Comparison of ENCODE assay signal across 10 cellular contexts in the genomic region with DNA sequence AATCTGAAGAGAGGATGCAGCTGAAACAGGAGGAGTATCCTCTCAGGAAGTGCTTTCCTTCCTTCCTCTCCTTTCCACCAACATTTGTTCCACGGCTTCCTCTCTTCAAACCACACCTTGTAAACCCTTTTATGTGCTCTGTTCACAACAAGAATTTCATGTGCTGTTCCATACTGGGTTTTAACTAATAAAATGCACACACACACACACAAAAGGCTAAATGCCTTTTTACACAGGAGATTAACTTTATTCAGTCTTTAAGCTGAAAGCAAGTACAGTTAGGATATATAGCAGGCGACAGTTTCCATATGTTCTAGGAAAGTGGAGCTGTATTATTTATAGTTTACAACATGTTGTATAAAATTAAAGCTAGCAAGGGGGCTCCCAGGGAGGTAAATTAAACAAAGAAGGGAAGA.
DNase-seq lines count a peak whose midpoint lies in the region; ATAC-seq and TF ChIP-seq lines count a peak whose summit lies in the region.
"Had no signal": no experiment of that assay in that cellular context is flagged by ENCODE, and none has a peak within 500 bp of the region (broad histone marks: within the 10 kb centered on the region; RNA-seq: fewer than 3 reads in every experiment).

No MANE protein-coding gene starts in this region.

- H3K4me3 Mint-ChIP-seq in mesothelial cell of epicardium, result no peak overlapping the region
- H3K4me3 Mint-ChIP-seq: activated CD8-positive, alpha-beta memory T cell treated with anti-CD3 and anti-CD28 coated beads, Interleukin-2, amount 10 ng/mL, durations not matched to agents 7 days and 5 days had no signal

- H3K4me1 Mint-ChIP-seq in mesothelial cell of epicardium, result peaks cover 31% of the 10 kb centered on the region

- H3K9me3 ChIP-seq in HCT116 (ENCODE audit: control insufficient read depth in 1 of 2, insufficient read depth in 1 of 2, low read depth in 1 of 2, low read length in 2 of 2) (no peaks in the 10 kb centered on the region), WERI-Rb-1 (ENCODE audit: severe bottlenecking) (no peaks in the 10 kb centered on the region)

- H3K27ac Mint-ChIP-seq in mesothelial cell of epicardium, result peak overlapping the region; percentile 97

- POLR2A ChIA-PET in HCT116 (lab: Charles Lee), result interaction anchor here (1.1 kb wide), 2 partner anchors 92 to 361 kb away, joined by 3 read pairs; no protein-coding TSS in a partner anchor

- no peaks in the 10 kb centered on the region for H3K27me3 Mint-ChIP-seq in mesothelial cell of epicardium (ENCODE audit: low read depth)

- H3K9me3 Mint-ChIP-seq in mesothelial cell of epicardium, result no peaks in the 10 kb centered on the region
- H3K9me3 Mint-ChIP-seq: dendritic cell treated with granulocyte-macrophage colony-stimulating factor and Interleukin-4, amounts not matched to agents 40 ng/mL and 50 ng/mL, for 4 days had no signal

- ATAC-seq in HCT116, result no peak
- ATAC-seq in HG03108 (IDR thresholded peaks at IDR 0.05; ENCODE audit: unreplicated experiment), result no peak
- ATAC-seq in esophagus mucosa, result no peak
- no peak for ATAC-seq in HG03457 (IDR thresholded peaks at IDR 0.05; ENCODE audit: unreplicated experiment)
- ATAC-seq: activated CD8-positive, alpha-beta memory T cell treated with anti-CD3 and anti-CD28 coated beads, Interleukin-2, amount 10 ng/mL, durations not matched to agents 7 days and 5 days had no signal

- no peak overlapping the region for H2AFZ ChIP-seq in HCT116 (ENCODE audit: low read depth, low read length, poor library complexity, severe bottlenecking)

- DNase-seq in A172 (ENCODE audit: low spot score) (peak; percentile 17), HCT116 (ENCODE audit: low read depth, low spot score) (no peak), WERI-Rb-1 (no peak), mesothelial cell of epicardium (ENCODE audit: low spot score in 2 of 2, unreplicated experiment in 2 of 2) (no peak), NCI-H128 (lab: John Stamatoyannopoulos, UW; ENCODE audit: unreplicated experiment) (no peak)
- DNase-seq: activated CD8-positive, alpha-beta memory T cell treated with anti-CD3 and anti-CD28 coated beads, Interleukin-2, amount 10 ng/mL, durations not matched to agents 7 days and 5 days had no signal

- peaks cover 31 to 48% of the 10 kb centered on the region in 2 experiments for H3K4me1 ChIP-seq in HCT116 (ENCODE audit: control insufficient read depth in 1 of 2, insufficient read depth in 2 of 2, low read length in 2 of 2)

- H3K27ac ChIP-seq in HCT116 (ENCODE audit: low read depth, low read length), result no peak overlapping the region
- H3K27ac ChIP-seq in WERI-Rb-1, result peak overlapping the region; percentile 75

- intact Hi-C loops in HCT116 (cut with micrococcal nuclease), result loop anchor here (2.0 to 10.0 kb wide), 4 partner anchors 85 to 1033 kb away; a partner anchor contains a TSS

- peaks cover 5% of the 10 kb centered on the region for H3K36me3 Mint-ChIP-seq in mesothelial cell of epicardium
- H3K36me3 Mint-ChIP-seq: activated CD8-positive, alpha-beta memory T cell treated with anti-CD3 and anti-CD28 coated beads, Interleukin-2, amount 10 ng/mL, durations not matched to agents 7 days and 5 days had no signal

- H3K9ac ChIP-seq in HCT116 (ENCODE audit: low read length), result no peak overlapping the region

- H3K27me3 ChIP-seq in HCT116 (ENCODE audit: insufficient read depth, low read length) (no peaks in the 10 kb centered on the region), WERI-Rb-1 (ENCODE audit: insufficient read depth, low read depth, severe bottlenecking) (no peaks in the 10 kb centered on the region)

- TF ChIP-seq CTCF in HCT116 (IDR thresholded peaks at IDR 0.05 in 2 of 3, conservative IDR thresholded peaks at IDR 0.05 in 1 of 3; ENCODE audit: borderline replicate concordance in 1 of 3, insufficient read depth in 1 of 3, low read depth in 2 of 3, low read length in 2 of 3) (no peak), WERI-Rb-1 (IDR thresholded peaks at IDR 0.05; ENCODE audit: low read depth, low read length) (no peak), mesothelial cell of epicardium (IDR thresholded peaks at IDR 0.05; ENCODE audit: unreplicated experiment) (no peak)

- CTCF ChIA-PET in HCT116 (lab: Charles Lee), result interaction anchor here (1.4 to 5.0 kb wide), 7 partner anchors 8 to 461 kb away, joined by 3 to 51 read pairs (median 4); no protein-coding TSS in a partner anchor

- H3K36me3 ChIP-seq in HCT116 (ENCODE audit: control insufficient read depth in 1 of 2, insufficient read depth in 2 of 2, low read length in 2 of 2), result no peaks in the 10 kb centered on the region
- no peaks in the 10 kb centered on the region for H3K36me3 ChIP-seq in WERI-Rb-1

- H4K20me1 ChIP-seq in HCT116 (ENCODE audit: insufficient read depth), result no peaks in the 10 kb centered on the region

- H3K9me2 ChIP-seq in HCT116 (ENCODE audit: insufficient read depth), result no peaks in the 10 kb centered on the region

- BruUV-seq in HCT116 (replicated peaks; lab: Mats Ljungman, UMichigan), result no TSS peak

- RAD21 ChIA-PET in HCT116 (lab: Charles Lee; ENCODE audit: low non-redundant PET in 1 of 2, low total read pairs in 2 of 2, uncharacterized antibody in 2 of 2, unreplicated experiment in 2 of 2), result interaction anchor here (0.7 to 1.9 kb wide), 2 partner anchors 91 to 461 kb away, joined by 3 to 7 read pairs; no protein-coding TSS in a partner anchor

- TF ChIP-seq POLR2A in HCT116 (IDR thresholded peaks at IDR 0.05; ENCODE audit: borderline replicate concordance, extremely low read depth, insufficient read depth, insufficient read length), result no peak

- H3K4me2 ChIP-seq in HCT116 (ENCODE audit: low read length), result peak overlapping the region; percentile 2; the same call in 1 of the 2 replicates

- no peak for TF ChIP-seq RAD21 in HCT116 (IDR thresholded peaks at IDR 0.05; ENCODE audit: low read depth)

- H3K79me2 ChIP-seq in HCT116 (ENCODE audit: insufficient read depth, low read length), result no peaks in the 10 kb centered on the region

- H3K4me3 ChIP-seq in HCT116 (replicated peaks in 1 of 2; ENCODE audit: low read depth in 1 of 2, low read length in 2 of 2), result no peak overlapping the region
- no peak overlapping the region; the same call in 1 of the 2 replicates for H3K4me3 ChIP-seq in WERI-Rb-1 (ENCODE audit: low read depth, low read length)

TF ChIP-seq in HCT116, 20 proteins besides CTCF, POLR2A, EP300 and RAD21:
- TF ChIP-seq EZH2phosphoT487 (IDR thresholded peaks at IDR 0.05; ENCODE audit: borderline replicate concordance) (no peak), SP1 (IDR thresholded peaks at IDR 0.05; ENCODE audit: low read depth) (no peak), YY1 (IDR thresholded peaks at IDR 0.05; ENCODE audit: extremely low read depth, insufficient replicate concordance, low read depth, low read length) (no peak), EZH2 (IDR thresholded peaks at IDR 0.05) (no peak)
